Comparison of ENCODE assay signal across 8 cellular contexts in the genomic region with DNA sequence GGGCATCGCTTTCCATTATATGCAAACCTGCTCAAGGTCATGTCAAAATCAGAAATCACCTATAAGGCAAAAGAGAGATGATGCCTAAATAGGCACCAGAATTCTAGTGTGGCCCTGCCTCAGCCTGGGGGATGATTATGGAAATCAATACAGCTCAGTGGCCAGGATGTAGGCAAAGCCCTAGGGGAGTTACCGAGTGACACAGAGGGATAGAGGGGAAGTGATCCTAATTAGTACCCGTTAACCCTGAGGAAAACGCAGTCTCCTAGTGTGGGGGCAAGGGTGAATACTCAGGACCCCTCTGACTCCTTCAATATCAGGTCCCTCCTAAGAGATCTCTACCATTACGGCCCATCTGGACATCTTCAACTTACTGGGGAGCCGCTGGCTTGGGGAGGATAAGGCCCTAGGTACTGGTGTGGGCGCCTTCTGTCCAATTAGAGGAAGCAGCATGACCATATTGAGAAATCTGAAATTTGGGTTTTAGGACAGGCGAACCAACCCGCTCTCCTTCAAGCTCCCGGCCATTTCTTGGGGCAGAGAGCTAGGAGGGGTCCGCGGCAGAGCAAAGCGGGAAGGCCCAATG. TPM values are rescaled to one million over a fixed set of nuclear protein-coding genes. Genes with fewer than 3 reads are reported as not detected.
DNase-seq lines count a peak whose midpoint lies in the region; ATAC-seq, FAIRE-seq and TF ChIP-seq lines count a peak whose summit lies in the region.

No MANE protein-coding gene starts in this region.

- H3K4me1 ChIP-seq in BLaER1 (peaks cover 19% of the 10 kb centered on the region), SK-N-SH (ENCODE audit: control insufficient read depth in 1 of 2, insufficient read depth in 2 of 2, low read depth in 1 of 2, low read length in 1 of 2) (peaks cover 0 to 8% of the 10 kb centered on the region in 2 experiments; a peak in 1 of 4 replicates), fibroblast of lung (ENCODE audit: control insufficient read depth, extremely low read depth, insufficient read depth, low read length) (peaks cover 2% of the 10 kb centered on the region)

- DNase-seq in SK-N-SH: no peak
- peak in 1 of 2 donors; percentile 7 for DNase-seq in fibroblast of lung (ENCODE audit: low read depth in 2 of 2)
- DNase-seq in osteocyte (ENCODE audit: extremely low spot score, unreplicated experiment): no peak
- DNase-seq in urothelium cell line (ENCODE audit: low spot score): no peak
- no peak for DNase-seq in DMS114 treated with DMSO at 0.1 percent for 48 hours (lab: John Stamatoyannopoulos, UW; ENCODE audit: unreplicated experiment)

- H3K4me3 ChIP-seq in BLaER1 (peak overlapping the region; percentile 97), SK-N-SH (ENCODE audit: low read depth in 2 of 2, low read length in 1 of 2) (peak overlapping the region; percentile 71 to 91), fibroblast of lung (replicated peaks in 1 of 4; ENCODE audit: control extremely low read depth in 1 of 4, insufficient read depth in 1 of 4, low read depth in 3 of 4, low read length in 4 of 4) (peak overlapping the region; percentile 57 to 82 (median 66))

- H3K9me2 ChIP-seq in SK-N-SH: no peaks in the 10 kb centered on the region

- H3K9me3 ChIP-seq in BLaER1 (no peaks in the 10 kb centered on the region), SK-N-SH (no peaks in the 10 kb centered on the region), fibroblast of lung (ENCODE audit: control insufficient read depth, insufficient read depth, low read depth, low read length) (no peaks in the 10 kb centered on the region)

- peak overlapping the region; percentile 93 for H2AFZ ChIP-seq in SK-N-SH (ENCODE audit: low read depth)
- H2AFZ ChIP-seq in fibroblast of lung (ENCODE audit: low read length): no peak overlapping the region

- peaks cover 12% of the 10 kb centered on the region for H3K36me3 Mint-ChIP-seq in osteocyte (ENCODE audit: unreplicated experiment)

- CTCF ChIA-PET in SK-N-SH (lab: Yijun Ruan, JAX): interaction anchor here (1.0 to 1.8 kb wide), 6 partner anchors 10 to 124 kb away, joined by 3 to 8 read pairs (median 6); partner anchors contain the start of genes KLHL11 and P3H4

- H3K27me3 ChIP-seq in BLaER1: no peaks in the 10 kb centered on the region
- H3K27me3 ChIP-seq in SK-N-SH (ENCODE audit: insufficient read depth): no peaks in the 10 kb centered on the region
- H3K27me3 ChIP-seq in fibroblast of lung (ENCODE audit: control insufficient read depth, insufficient read depth, low read length): no peaks in the 10 kb centered on the region

- H3K79me2 ChIP-seq in SK-N-SH (ENCODE audit: insufficient read depth) (peaks cover 20% of the 10 kb centered on the region; the same call in 1 of the 2 replicates), fibroblast of lung (ENCODE audit: control insufficient read depth, insufficient read depth, low read length) (no peaks in the 10 kb centered on the region)

- ATAC-seq in GM21529 (IDR thresholded peaks at IDR 0.05; ENCODE audit: unreplicated experiment) (peak; percentile 51), GM18517 (IDR thresholded peaks at IDR 0.05; ENCODE audit: unreplicated experiment) (no peak)

- FAIRE-seq in urothelium cell line (lab: Jason Lieb, UNC): no peak

- TF ChIP-seq CTCF in SK-N-SH (IDR thresholded peaks at IDR 0.05) (no peak), fibroblast of lung (conservative IDR thresholded peaks at IDR 0.05 in 1 of 2, IDR thresholded peaks at IDR 0.05 in 1 of 2; ENCODE audit: low read depth in 1 of 2, low read length in 2 of 2) (no peak), osteocyte (IDR thresholded peaks at IDR 0.05) (no peak)

- no peaks in the 10 kb centered on the region for H3K27me3 Mint-ChIP-seq in osteocyte (ENCODE audit: unreplicated experiment)

- WGBS in SK-N-SH (ENCODE audit: low lambda C conversion rate): 15% methylated on average over 13 of the region's 13 CpGs

- H4K20me1 ChIP-seq in BLaER1 (peaks cover 6% of the 10 kb centered on the region; the same call in 1 of the 2 replicates), SK-N-SH (ENCODE audit: insufficient read depth) (no peaks in the 10 kb centered on the region), fibroblast of lung (ENCODE audit: control insufficient read depth, extremely low read depth, insufficient read depth, low read length) (no peaks in the 10 kb centered on the region)

- no peak for TF ChIP-seq EP300 in SK-N-SH (IDR thresholded peaks at IDR 0.05; ENCODE audit: borderline replicate concordance in 1 of 2, low read depth in 1 of 2, low read length in 1 of 2)

- H3K27ac Mint-ChIP-seq in osteocyte (ENCODE audit: unreplicated experiment): no peak overlapping the region

- peaks cover 15% of the 10 kb centered on the region for H3K4me1 Mint-ChIP-seq in osteocyte (ENCODE audit: unreplicated experiment)

- H3K4me2 ChIP-seq in BLaER1: peak overlapping the region; percentile 91
- peak overlapping the region; percentile 95 for H3K4me2 ChIP-seq in SK-N-SH
- H3K4me2 ChIP-seq in fibroblast of lung (ENCODE audit: extremely low read depth, insufficient read depth, low read length): peak overlapping the region; percentile 80

- no peaks in the 10 kb centered on the region for H3F3A ChIP-seq in SK-N-SH (replicated peaks; ENCODE audit: insufficient read depth)

- H3K9me3 Mint-ChIP-seq in osteocyte (ENCODE audit: unreplicated experiment): no peaks in the 10 kb centered on the region

- peak overlapping the region; percentile 89 for H3K27ac ChIP-seq in BLaER1
- H3K27ac ChIP-seq in SK-N-SH (ENCODE audit: low read depth in 2 of 2, low read length in 1 of 2): no peak overlapping the region
- no peak overlapping the region for H3K27ac ChIP-seq in fibroblast of lung (ENCODE audit: insufficient read depth, low read length)

- H3K4me3 Mint-ChIP-seq in osteocyte (ENCODE audit: unreplicated experiment): peak overlapping the region; percentile 78

- TF ChIP-seq RAD21 in SK-N-SH (IDR thresholded peaks at IDR 0.05; ENCODE audit: low read length): no peak

- POLR2A ChIA-PET in SK-N-SH (lab: Yijun Ruan, JAX): interaction anchor here (2.2 kb wide), 1 partner anchor 30 kb away, joined by 6 read pairs; the partner anchor contains the start of gene KLHL11

- H3K36me3 ChIP-seq in BLaER1 (peaks cover 41% of the 10 kb centered on the region), SK-N-SH (replicated peaks in 1 of 2; ENCODE audit: control insufficient read depth in 1 of 2, insufficient read depth in 2 of 2, low read length in 1 of 2) (peaks cover 10 to 29% of the 10 kb centered on the region in 2 experiments), fibroblast of lung (ENCODE audit: control insufficient read depth, insufficient read depth, low read length) (no peaks in the 10 kb centered on the region)

- H3K9ac ChIP-seq in BLaER1 (peak overlapping the region; percentile 93), SK-N-SH (peak overlapping the region; percentile 82), fibroblast of lung (ENCODE audit: insufficient read depth, low read length) (peak overlapping the region; percentile 44)

TF ChIP-seq in SK-N-SH, 30 proteins besides CTCF, POLR2A, EP300 and RAD21 (continues in another document):
- TF ChIP-seq RCOR1 (IDR thresholded peaks at IDR 0.05; ENCODE audit: low read length): no peak
- TF ChIP-seq USF1 (IDR thresholded peaks at IDR 0.05; ENCODE audit: borderline replicate concordance, low read depth): no peak
- TF ChIP-seq POLR2AphosphoS5 (IDR thresholded peaks at IDR 0.05; ENCODE audit: low read depth, low read length): no peak

RNA-seq across cellular contexts. Expression of gene NT5C3B, which starts 0.7 kb away (rescaled TPM):
- polyA plus RNA-seq in SK-N-SH (2012; rRNA removed) (87.4 and 98.0 TPM in 2 replicates), fibroblast of lung (83.5 and 101 TPM in 2 replicates)
- polyA plus RNA-seq in SK-N-SH (2012; cell fraction: cytosol; rRNA removed): 105 and 106 TPM in 2 replicates
- 85.1 and 94.9 TPM in 2 replicates for polyA plus RNA-seq in SK-N-SH (2012; cell fraction: nucleus; rRNA removed)
- total RNA-seq in fibroblast of lung (61.9 and 88.1 TPM in 2 replicates), osteocyte (58.9 and 63.6 TPM in 2 replicates)
- polyA plus RNA-seq in fibroblast of lung (2012): 58.5 and 81.4 TPM in 2 replicates
- polyA minus RNA-seq in fibroblast of lung (ENCODE audit: low replicate concordance): 22.6 and 33.2 TPM in 2 replicates

RNA-seq across cellular contexts. Expression of gene KLHL10, which starts 2.3 kb away (rescaled TPM):
- polyA plus RNA-seq in SK-N-SH (2012; rRNA removed) (0.02 and 0.03 TPM in 2 replicates), fibroblast of lung (0.20 and 0.33 TPM in 2 replicates)
- polyA plus RNA-seq in SK-N-SH (2012; cell fraction: cytosol; rRNA removed): 0.04 and 0.05 TPM in 2 replicates
- 0.30 and 0.42 TPM in 2 replicates for polyA plus RNA-seq in SK-N-SH (2012; cell fraction: nucleus; rRNA removed)
- total RNA-seq in fibroblast of lung (0.26 and 0.33 TPM in 2 replicates), osteocyte (not detected in 2 replicates)
- polyA plus RNA-seq in fibroblast of lung (2012): not detected in 2 replicates
- polyA minus RNA-seq in fibroblast of lung (ENCODE audit: low replicate concordance): 0.67 TPM in 1 of 2 replicates, not detected in the other

RNA-seq across cellular contexts. Expression of gene FKBP10, which starts 22.5 kb away (rescaled TPM):
- polyA plus RNA-seq in SK-N-SH (2012; rRNA removed) (360 and 377 TPM in 2 replicates), fibroblast of lung (242 and 262 TPM in 2 replicates)
- 109 and 170 TPM in 2 replicates for polyA plus RNA-seq in SK-N-SH (2012; cell fraction: cytosol; rRNA removed)
- 1,131 and 1,228 TPM in 2 replicates for polyA plus RNA-seq in SK-N-SH (2012; cell fraction: nucleus; rRNA removed)
- total RNA-seq in fibroblast of lung (182 and 211 TPM in 2 replicates), osteocyte (408 and 426 TPM in 2 replicates)
- polyA plus RNA-seq in fibroblast of lung (2012): 225 and 257 TPM in 2 replicates
- 224 and 295 TPM in 2 replicates for polyA minus RNA-seq in fibroblast of lung (ENCODE audit: low replicate concordance)

RNA-seq across cellular contexts. Expression of gene P3H4, which starts 23.6 kb away (rescaled TPM):
- 55.5 and 88.3 TPM in 2 replicates for polyA plus RNA-seq in SK-N-SH (2012; rRNA removed)
- 48.3 and 54.1 TPM in 2 replicates for polyA plus RNA-seq in SK-N-SH (2012; cell fraction: cytosol; rRNA removed)
- polyA plus RNA-seq in SK-N-SH (2012; cell fraction: nucleus; rRNA removed): 32.4 and 41.1 TPM in 2 replicates
- 36.8 and 42.1 TPM in 2 replicates for total RNA-seq in fibroblast of lung
- 29.1 and 37.0 TPM in 2 replicates for polyA plus RNA-seq in fibroblast of lung
- polyA plus RNA-seq in fibroblast of lung (2012): 30.8 and 43.3 TPM in 2 replicates
- 23.6 and 31.5 TPM in 2 replicates for polyA minus RNA-seq in fibroblast of lung (ENCODE audit: low replicate concordance)
- 67.8 and 72.8 TPM in 2 replicates for total RNA-seq in osteocyte

RNA-seq across cellular contexts. Expression of gene KLHL11, which starts 29.9 kb away (rescaled TPM):
- polyA plus RNA-seq in SK-N-SH (2012; rRNA removed) (2.6 and 3.0 TPM in 2 replicates), fibroblast of lung (8.1 and 8.7 TPM in 2 replicates)
- polyA plus RNA-seq in SK-N-SH (2012; cell fraction: cytosol; rRNA removed): 2.2 and 2.7 TPM in 2 replicates
- 2.0 and 2.9 TPM in 2 replicates for polyA plus RNA-seq in SK-N-SH (2012; cell fraction: nucleus; rRNA removed)
- total RNA-seq in fibroblast of lung (24.4 and 28.2 TPM in 2 replicates), osteocyte (16.0 and 18.4 TPM in 2 replicates)
- polyA plus RNA-seq in fibroblast of lung (2012): 1.8 and 2.3 TPM in 2 replicates
- 6.4 and 12.2 TPM in 2 replicates for polyA minus RNA-seq in fibroblast of lung (ENCODE audit: low replicate concordance)
